Comparison of ENCODE assay signal across 8 cellular contexts in genomic region chr3:37243811-37244748, GRCh38. TPM values are rescaled to one million over a fixed set of nuclear protein-coding genes. Genes with fewer than 3 reads are reported as not detected.
DNase-seq lines count a peak whose midpoint lies in the region; ATAC-seq and TF ChIP-seq lines count a peak whose summit lies in the region.

No MANE protein-coding gene starts in this region.

- no peaks in the 10 kb centered on the region for H3K9me3 ChIP-seq in CD8-positive, alpha-beta memory T cell (ENCODE audit: low read length)
- H3K9me3 ChIP-seq in mucosa of descending colon = no peaks in the 10 kb centered on the region

- CTCF ChIA-PET in CD8-positive, alpha-beta memory T cell (lab: Charles Lee) = interaction anchor here (1.5 kb wide), 1 partner anchor 345 kb away, joined by 3 read pairs; no protein-coding TSS in a partner anchor

- peak overlapping the region; percentile 91 for H3K27ac ChIP-seq in CD8-positive, alpha-beta memory T cell (ENCODE audit: low read depth, low read length)

- peak in 4 of 5 donors; percentile 20 to 53 (median 27) for DNase-seq in CD8-positive, alpha-beta memory T cell
- DNase-seq in NCI-H1048 (lab: John Stamatoyannopoulos, UW) = peak; percentile 27
- DNase-seq in activated T-cell treated with anti-CD3 and anti-CD28 coated beads for 24 hours (ENCODE audit: low read depth) = peak; percentile 18
- DNase-seq in erythroblast (lab: John Stamatoyannopoulos, UW) = peak; percentile 84 to 88
- peak; percentile 80 to 84 (median 81) for DNase-seq in mucosa of descending colon
- peak; percentile 15 for DNase-seq in stimulated activated naive B cell treated with anti-CD40 and anti-IgM and Interleukin-4, amounts not matched to agents 10 μg/mL and 1 μg/mL and 100 μg/mL, for 72 hours
- DNase-seq in OCI-M2 (lab: John Stamatoyannopoulos, UW; ENCODE audit: unreplicated experiment) = no peak

- intact Hi-C loops in mucosa of descending colon (cut with DNase I, micrococcal nuclease) = no loop called here

- peaks cover 56% of the 10 kb centered on the region for H3K4me1 ChIP-seq in CD8-positive, alpha-beta memory T cell (ENCODE audit: insufficient read depth, low read length)
- peaks cover 26% of the 10 kb centered on the region for H3K4me1 ChIP-seq in mucosa of descending colon (ENCODE audit: low read depth)

- POLR2A ChIA-PET in CD8-positive, alpha-beta memory T cell (lab: Charles Lee) = no interaction called here

- peaks cover 60 to 64% (median 62%) of the 10 kb centered on the region in 3 donors for H3K4me1 Mint-ChIP-seq in CD8-positive, alpha-beta memory T cell
- H3K4me1 Mint-ChIP-seq in stimulated activated naive B cell treated with anti-CD40 and anti-IgM and Interleukin-4, amounts not matched to agents 10 μg/mL and 1 μg/mL and 100 μg/mL, for 72 hours = peaks cover 26 to 47% of the 10 kb centered on the region in 2 donors

- no peaks in the 10 kb centered on the region for H3K27me3 ChIP-seq in CD8-positive, alpha-beta memory T cell (ENCODE audit: insufficient read depth, low read length, poor library complexity, severe bottlenecking)

- H3K36me3 Mint-ChIP-seq in CD8-positive, alpha-beta memory T cell = peaks cover 0 to 27% (median 0%) of the 10 kb centered on the region in 3 donors
- peaks cover 3 to 8% of the 10 kb centered on the region in 2 donors for H3K36me3 Mint-ChIP-seq in stimulated activated naive B cell treated with anti-CD40 and anti-IgM and Interleukin-4, amounts not matched to agents 10 μg/mL and 1 μg/mL and 100 μg/mL, for 72 hours

- H3K4me3 ChIP-seq in CD8-positive, alpha-beta memory T cell (ENCODE audit: low read length) = peak overlapping the region; percentile 98
- peak overlapping the region; percentile 87 for H3K4me3 ChIP-seq in mucosa of descending colon

- peaks cover 0 to 1% of the 10 kb centered on the region in 2 donors for H3K27me3 Mint-ChIP-seq in CD8-positive, alpha-beta memory T cell
- H3K27me3 Mint-ChIP-seq in stimulated activated naive B cell treated with anti-CD40 and anti-IgM and Interleukin-4, amounts not matched to agents 10 μg/mL and 1 μg/mL and 100 μg/mL, for 72 hours = no peaks in the 10 kb centered on the region

- TF ChIP-seq POLR2A in erythroblast (IDR thresholded peaks at IDR 0.05; ENCODE audit: low read length) = no peak

- peak overlapping the region; percentile 82 to 99 (median 99) for H3K27ac Mint-ChIP-seq in CD8-positive, alpha-beta memory T cell
- H3K27ac Mint-ChIP-seq in stimulated activated naive B cell treated with anti-CD40 and anti-IgM and Interleukin-4, amounts not matched to agents 10 μg/mL and 1 μg/mL and 100 μg/mL, for 72 hours = peak overlapping the region; percentile 100

- no peak for TF ChIP-seq CTCF in mucosa of descending colon (IDR thresholded peaks at IDR 0.05)

- ATAC-seq in GM21528 (IDR thresholded peaks at IDR 0.05; ENCODE audit: low FRiP score, unreplicated experiment) (peak; percentile 29), mucosa of descending colon (peak; percentile 65)
- ATAC-seq in stimulated activated naive B cell treated with anti-CD40 and anti-IgM and Interleukin-4, amounts not matched to agents 10 μg/mL and 1 μg/mL and 100 μg/mL, for 72 hours (replicated peaks) = peak; percentile 39 to 44

- H3K4me3 Mint-ChIP-seq in CD8-positive, alpha-beta memory T cell = peak overlapping the region; percentile 92 to 99 (median 98)
- H3K4me3 Mint-ChIP-seq in stimulated activated naive B cell treated with anti-CD40 and anti-IgM and Interleukin-4, amounts not matched to agents 10 μg/mL and 1 μg/mL and 100 μg/mL, for 72 hours = peak overlapping the region; percentile 94 to 100

- H3K36me3 ChIP-seq in CD8-positive, alpha-beta memory T cell (ENCODE audit: insufficient read depth, low read length) = no peaks in the 10 kb centered on the region
- H3K36me3 ChIP-seq in mucosa of descending colon (ENCODE audit: low read depth) = no peaks in the 10 kb centered on the region

- no peaks in the 10 kb centered on the region for H3K9me3 Mint-ChIP-seq in CD8-positive, alpha-beta memory T cell
- no peaks in the 10 kb centered on the region for H3K9me3 Mint-ChIP-seq in stimulated activated naive B cell treated with anti-CD40 and anti-IgM and Interleukin-4, amounts not matched to agents 10 μg/mL and 1 μg/mL and 100 μg/mL, for 72 hours

RNA-seq across cellular contexts. Expression of gene GOLGA4, which starts 1.0 kb away (rescaled TPM):
- 10 to 100 TPM; 39.4 to 42.1 TPM for total RNA-seq in CD8-positive, alpha-beta memory T cell
- polyA plus RNA-seq in CD8-positive, alpha-beta memory T cell = 38.6 TPM
- 100 to 1,000 TPM in 2 of 3 donors, 10 to 100 TPM in 1; 91.1 to 112 (median 102) TPM for total RNA-seq in mucosa of descending colon
